12 cellular contexts compared by ENCODE assay signal in the genomic region with DNA sequence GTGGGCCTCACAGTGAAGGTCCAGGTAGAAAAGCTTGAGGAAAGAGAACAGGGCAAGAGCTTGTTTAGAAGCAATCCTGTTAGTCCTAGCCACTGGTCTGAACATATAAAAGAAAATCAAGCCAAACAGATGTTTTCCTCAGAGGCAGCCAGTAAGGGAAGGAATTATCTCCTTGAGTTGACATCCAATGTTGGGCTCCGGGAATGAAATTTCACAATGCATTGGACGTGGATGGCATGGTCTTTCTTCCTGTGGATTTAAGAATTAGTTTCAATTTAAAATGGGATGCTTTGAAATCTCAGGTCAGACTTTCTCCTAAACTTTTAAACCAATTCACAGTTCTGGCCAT.
DNase-seq lines count a peak whose midpoint lies in the region; ATAC-seq and TF ChIP-seq lines count a peak whose summit lies in the region.
"Had no signal": no experiment of that assay in that cellular context is flagged by ENCODE, and none has a peak within 500 bp of the region (broad histone marks: within the 10 kb centered on the region; RNA-seq: fewer than 3 reads in every experiment).

No MANE protein-coding gene starts in this region.

- CTCF ChIA-PET in WTC11 (lab: Charles Lee) = no interaction called here

- peaks cover 6% of the 10 kb centered on the region for H3K27me3 Mint-ChIP-seq in WTC11 (ENCODE audit: low read depth)

- peaks cover 16% of the 10 kb centered on the region for H3K4me1 ChIP-seq in foreskin keratinocyte
- peaks cover 48% of the 10 kb centered on the region for H3K4me1 ChIP-seq in osteoblast (ENCODE audit: insufficient read depth, low read length)
- no peaks in the 10 kb centered on the region for H3K4me1 ChIP-seq in HAP-1
- H3K4me1 ChIP-seq: upper lobe of left lung had no signal

- H3K36me3 Mint-ChIP-seq in WTC11 = peaks cover 8% of the 10 kb centered on the region

- no peaks in the 10 kb centered on the region for H4K20me1 ChIP-seq in osteoblast (ENCODE audit: insufficient read depth, low read length)

- H3K36me3 ChIP-seq in osteoblast (ENCODE audit: insufficient read depth, low read length) (no peaks in the 10 kb centered on the region), HAP-1 (replicated peaks) (no peaks in the 10 kb centered on the region)
- H3K36me3 ChIP-seq: upper lobe of left lung had no signal

- H3K9me3 ChIP-seq in osteoblast (ENCODE audit: low read depth, low read length) = peaks cover 3% of the 10 kb centered on the region
- H3K9me3 ChIP-seq in HAP-1 = no peaks in the 10 kb centered on the region; the same call in 1 of the 2 replicates

- POLR2A ChIA-PET in WTC11 (lab: Charles Lee) = no interaction called here

- peak overlapping the region; percentile 48 for H3K4me3 ChIP-seq in osteoblast (ENCODE audit: insufficient read depth, low read length)
- no peak overlapping the region for H3K4me3 ChIP-seq in HAP-1
- H3K4me3 ChIP-seq: upper lobe of left lung had no signal

- in situ Hi-C loops in HAP-1 (cut with MboI; ENCODE audit: low sequenced_read_pairs) = no loop called here

- H3K9me3 Mint-ChIP-seq in WTC11 = peaks cover 12% of the 10 kb centered on the region

- peak overlapping the region; percentile 72 for H3K4me2 ChIP-seq in osteoblast (ENCODE audit: insufficient read depth, low read length)

- H3K79me2 ChIP-seq in osteoblast (ENCODE audit: insufficient read depth, low read length) = no peaks in the 10 kb centered on the region

- no peak overlapping the region for H3K4me3 Mint-ChIP-seq in WTC11
- H3K4me3 Mint-ChIP-seq: activated naive CD4-positive, alpha-beta T cell treated with anti-CD3 and anti-CD28 coated beads for 36 hours had no signal

- DNase-seq in AG09319 (ENCODE audit: extremely low read depth, low read depth) (peak; percentile 40), WTC11 (ENCODE audit: low spot score) (no peak), foreskin keratinocyte (no peak), osteoblast (ENCODE audit: insufficient read length, low spot score, missing footprints) (no peak), H4 (ENCODE audit: low spot score) (no peak), OCI-M2 (lab: John Stamatoyannopoulos, UW; ENCODE audit: unreplicated experiment) (no peak), HAP-1 (ENCODE audit: low spot score in 2 of 2) (no peak), NCI-H748 (lab: John Stamatoyannopoulos, UW; ENCODE audit: unreplicated experiment) (no peak)
- DNase-seq: activated naive CD4-positive, alpha-beta T cell treated with anti-CD3 and anti-CD28 coated beads for 36 hours; DMS153; NCI-H2081 treated with DMSO at 0.1 percent for 48 hours; upper lobe of left lung had no signal

- H3K27me3 ChIP-seq in foreskin keratinocyte (no peaks in the 10 kb centered on the region), osteoblast (ENCODE audit: insufficient read depth, low read length) (peaks cover 4% of the 10 kb centered on the region), HAP-1 (ENCODE audit: low read depth) (no peaks in the 10 kb centered on the region)
- H3K27me3 ChIP-seq: upper lobe of left lung had no signal

- TF ChIP-seq CTCF in AG09319 (IDR thresholded peaks at IDR 0.05; ENCODE audit: low read depth, low read length) (no peak), WTC11 (IDR thresholded peaks at IDR 0.05) (no peak), foreskin keratinocyte (conservative IDR thresholded peaks at IDR 0.05) (no peak), osteoblast (IDR thresholded peaks at IDR 0.05; ENCODE audit: extremely low read depth, low read depth, low read length) (no peak)

- H3K27ac ChIP-seq in foreskin keratinocyte (peak overlapping the region; percentile 2), osteoblast (ENCODE audit: low read depth, low read length) (peak overlapping the region; percentile 79)

- peak overlapping the region; percentile 52 for H2AFZ ChIP-seq in osteoblast (ENCODE audit: low read length)

- peak overlapping the region; percentile 89; the same call in 1 of the 2 replicates for H3K27ac Mint-ChIP-seq in WTC11
- H3K27ac Mint-ChIP-seq: activated naive CD4-positive, alpha-beta T cell treated with anti-CD3 and anti-CD28 coated beads for 36 hours had no signal

- ATAC-seq in WTC11 = no peak
- no peak for ATAC-seq in foreskin keratinocyte

- peaks cover 37% of the 10 kb centered on the region for H3K4me1 Mint-ChIP-seq in WTC11

TF ChIP-seq in WTC11, 78 proteins besides CTCF, POLR2A, EP300 and RAD21 (continues in another document):
- TF ChIP-seq ETV6 (CRISPR knock-in tag; IDR thresholded peaks at IDR 0.05) (no peak), ELF4 (CRISPR knock-in tag; IDR thresholded peaks at IDR 0.05; ENCODE audit: low read depth) (no peak), ZNF671 (CRISPR knock-in tag; IDR thresholded peaks at IDR 0.05) (no peak), USF1 (CRISPR knock-in tag; IDR thresholded peaks at IDR 0.05) (no peak), CREM (CRISPR knock-in tag; IDR thresholded peaks at IDR 0.05) (no peak), STAT6 (CRISPR knock-in tag; conservative IDR thresholded peaks at IDR 0.05; ENCODE audit: low read depth) (no peak), KAT7 (CRISPR knock-in tag; IDR thresholded peaks at IDR 0.05; ENCODE audit: borderline replicate concordance) (no peak), FOXK1 (CRISPR knock-in tag; IDR thresholded peaks at IDR 0.05) (no peak), ESRRA (CRISPR knock-in tag; IDR thresholded peaks at IDR 0.05; ENCODE audit: borderline replicate concordance) (no peak), NFYB (CRISPR knock-in tag; conservative IDR thresholded peaks at IDR 0.05; ENCODE audit: low read depth) (no peak), GRHL2 (CRISPR knock-in tag; IDR thresholded peaks at IDR 0.05; ENCODE audit: insufficient replicate concordance, severe bottlenecking) (no peak), ZNF263 (CRISPR knock-in tag; IDR thresholded peaks at IDR 0.05; ENCODE audit: low read depth) (no peak), ZNF416 (CRISPR knock-in tag; IDR thresholded peaks at IDR 0.05) (no peak)
- TF ChIP-seq, protein P1, sequence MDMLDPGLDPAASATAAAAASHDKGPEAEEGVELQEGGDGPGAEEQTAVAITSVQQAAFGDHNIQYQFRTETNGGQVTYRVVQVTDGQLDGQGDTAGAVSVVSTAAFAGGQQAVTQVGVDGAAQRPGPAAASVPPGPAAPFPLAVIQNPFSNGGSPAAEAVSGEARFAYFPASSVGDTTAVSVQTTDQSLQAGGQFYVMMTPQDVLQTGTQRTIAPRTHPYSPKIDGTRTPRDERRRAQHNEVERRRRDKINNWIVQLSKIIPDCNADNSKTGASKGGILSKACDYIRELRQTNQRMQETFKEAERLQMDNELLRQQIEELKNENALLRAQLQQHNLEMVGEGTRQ (CRISPR knock-in tag; IDR thresholded peaks at IDR 0.05) = no peak
- TF ChIP-seq, protein P2, sequence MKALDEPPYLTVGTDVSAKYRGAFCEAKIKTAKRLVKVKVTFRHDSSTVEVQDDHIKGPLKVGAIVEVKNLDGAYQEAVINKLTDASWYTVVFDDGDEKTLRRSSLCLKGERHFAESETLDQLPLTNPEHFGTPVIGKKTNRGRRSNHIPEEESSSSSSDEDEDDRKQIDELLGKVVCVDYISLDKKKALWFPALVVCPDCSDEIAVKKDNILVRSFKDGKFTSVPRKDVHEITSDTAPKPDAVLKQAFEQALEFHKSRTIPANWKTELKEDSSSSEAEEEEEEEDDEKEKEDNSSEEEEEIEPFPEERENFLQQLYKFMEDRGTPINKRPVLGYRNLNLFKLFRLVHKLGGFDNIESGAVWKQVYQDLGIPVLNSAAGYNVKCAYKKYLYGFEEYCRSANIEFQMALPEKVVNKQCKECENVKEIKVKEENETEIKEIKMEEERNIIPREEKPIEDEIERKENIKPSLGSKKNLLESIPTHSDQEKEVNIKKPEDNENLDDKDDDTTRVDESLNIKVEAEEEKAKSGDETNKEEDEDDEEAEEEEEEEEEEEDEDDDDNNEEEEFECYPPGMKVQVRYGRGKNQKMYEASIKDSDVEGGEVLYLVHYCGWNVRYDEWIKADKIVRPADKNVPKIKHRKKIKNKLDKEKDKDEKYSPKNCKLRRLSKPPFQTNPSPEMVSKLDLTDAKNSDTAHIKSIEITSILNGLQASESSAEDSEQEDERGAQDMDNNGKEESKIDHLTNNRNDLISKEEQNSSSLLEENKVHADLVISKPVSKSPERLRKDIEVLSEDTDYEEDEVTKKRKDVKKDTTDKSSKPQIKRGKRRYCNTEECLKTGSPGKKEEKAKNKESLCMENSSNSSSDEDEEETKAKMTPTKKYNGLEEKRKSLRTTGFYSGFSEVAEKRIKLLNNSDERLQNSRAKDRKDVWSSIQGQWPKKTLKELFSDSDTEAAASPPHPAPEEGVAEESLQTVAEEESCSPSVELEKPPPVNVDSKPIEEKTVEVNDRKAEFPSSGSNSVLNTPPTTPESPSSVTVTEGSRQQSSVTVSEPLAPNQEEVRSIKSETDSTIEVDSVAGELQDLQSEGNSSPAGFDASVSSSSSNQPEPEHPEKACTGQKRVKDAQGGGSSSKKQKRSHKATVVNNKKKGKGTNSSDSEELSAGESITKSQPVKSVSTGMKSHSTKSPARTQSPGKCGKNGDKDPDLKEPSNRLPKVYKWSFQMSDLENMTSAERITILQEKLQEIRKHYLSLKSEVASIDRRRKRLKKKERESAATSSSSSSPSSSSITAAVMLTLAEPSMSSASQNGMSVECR (CRISPR knock-in tag; IDR thresholded peaks at IDR 0.05; ENCODE audit: borderline replicate concordance) = no peak
